1 cellular context compared by ENCODE assay signal in the genomic region with DNA sequence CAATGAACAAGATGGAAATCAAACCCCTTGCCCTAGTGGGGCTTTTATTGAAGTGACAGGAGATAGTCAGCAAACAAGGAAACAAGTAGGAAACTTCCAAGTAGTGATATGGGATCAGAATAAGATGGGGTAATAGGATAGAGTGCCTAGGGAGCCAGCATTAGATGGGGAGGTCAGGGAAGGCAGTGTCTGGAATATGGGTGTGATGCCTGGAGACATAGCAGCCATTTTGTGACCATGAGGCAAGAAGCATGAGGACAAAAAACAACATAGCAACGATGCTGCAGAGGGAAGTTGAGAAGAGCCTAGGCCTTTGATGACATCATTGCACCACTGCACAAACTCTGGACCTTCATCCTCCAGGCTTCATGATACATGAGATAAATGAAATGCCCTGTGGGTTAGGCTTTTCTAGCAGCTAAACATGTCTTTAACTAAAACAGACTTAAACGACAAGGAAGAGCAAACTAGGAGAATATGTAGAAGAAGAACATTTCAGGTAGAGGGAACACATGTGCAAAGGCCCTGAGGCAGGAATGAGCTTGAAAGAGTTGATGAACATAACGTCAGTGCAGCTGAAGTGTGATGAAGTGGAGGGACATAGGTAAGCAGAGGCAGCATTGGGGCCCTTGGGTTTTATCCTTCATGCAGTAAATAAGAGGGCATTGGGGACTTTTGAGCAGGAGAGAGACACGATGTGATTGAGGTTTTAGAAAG.
TF ChIP-seq lines count a peak whose summit lies in the region.

No MANE protein-coding gene starts in this region.

TF ChIP-seq in HEK293, 187 proteins besides CTCF, POLR2A, EP300 and RAD21 (continued from another document):
- TF ChIP-seq, protein P1, sequence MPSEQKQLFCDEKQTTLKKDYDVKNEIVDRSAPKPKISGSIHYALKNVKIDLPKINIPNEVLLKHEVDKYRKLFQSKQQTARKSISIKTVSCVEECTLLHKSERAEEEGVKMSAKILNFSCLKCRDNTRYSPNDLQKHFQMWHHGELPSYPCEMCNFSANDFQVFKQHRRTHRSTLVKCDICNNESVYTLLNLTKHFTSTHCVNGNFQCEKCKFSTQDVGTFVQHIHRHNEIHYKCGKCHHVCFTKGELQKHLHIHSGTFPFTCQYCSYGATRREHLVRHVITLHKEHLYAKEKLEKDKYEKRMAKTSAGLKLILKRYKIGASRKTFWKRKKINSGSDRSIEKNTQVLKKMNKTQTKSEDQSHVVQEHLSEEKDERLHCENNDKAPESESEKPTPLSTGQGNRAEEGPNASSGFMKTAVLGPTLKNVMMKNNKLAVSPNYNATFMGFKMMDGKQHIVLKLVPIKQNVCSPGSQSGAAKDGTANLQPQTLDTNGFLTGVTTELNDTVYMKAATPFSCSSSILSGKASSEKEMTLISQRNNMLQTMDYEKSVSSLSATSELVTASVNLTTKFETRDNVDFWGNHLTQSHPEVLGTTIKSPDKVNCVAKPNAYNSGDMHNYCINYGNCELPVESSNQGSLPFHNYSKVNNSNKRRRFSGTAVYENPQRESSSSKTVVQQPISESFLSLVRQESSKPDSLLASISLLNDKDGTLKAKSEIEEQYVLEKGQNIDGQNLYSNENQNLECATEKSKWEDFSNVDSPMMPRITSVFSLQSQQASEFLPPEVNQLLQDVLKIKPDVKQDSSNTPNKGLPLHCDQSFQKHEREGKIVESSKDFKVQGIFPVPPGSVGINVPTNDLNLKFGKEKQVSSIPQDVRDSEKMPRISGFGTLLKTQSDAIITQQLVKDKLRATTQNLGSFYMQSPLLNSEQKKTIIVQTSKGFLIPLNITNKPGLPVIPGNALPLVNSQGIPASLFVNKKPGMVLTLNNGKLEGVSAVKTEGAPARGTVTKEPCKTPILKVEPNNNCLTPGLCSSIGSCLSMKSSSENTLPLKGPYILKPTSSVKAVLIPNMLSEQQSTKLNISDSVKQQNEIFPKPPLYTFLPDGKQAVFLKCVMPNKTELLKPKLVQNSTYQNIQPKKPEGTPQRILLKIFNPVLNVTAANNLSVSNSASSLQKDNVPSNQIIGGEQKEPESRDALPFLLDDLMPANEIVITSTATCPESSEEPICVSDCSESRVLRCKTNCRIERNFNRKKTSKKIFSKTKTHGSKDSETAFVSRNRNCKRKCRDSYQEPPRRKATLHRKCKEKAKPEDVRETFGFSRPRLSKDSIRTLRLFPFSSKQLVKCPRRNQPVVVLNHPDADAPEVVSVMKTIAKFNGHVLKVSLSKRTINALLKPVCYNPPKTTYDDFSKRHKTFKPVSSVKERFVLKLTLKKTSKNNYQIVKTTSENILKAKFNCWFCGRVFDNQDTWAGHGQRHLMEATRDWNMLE (tag by site-specific recombination; conservative IDR thresholded peaks at IDR 0.05; ENCODE audit: low read depth), result no peak
- TF ChIP-seq, protein P2, sequence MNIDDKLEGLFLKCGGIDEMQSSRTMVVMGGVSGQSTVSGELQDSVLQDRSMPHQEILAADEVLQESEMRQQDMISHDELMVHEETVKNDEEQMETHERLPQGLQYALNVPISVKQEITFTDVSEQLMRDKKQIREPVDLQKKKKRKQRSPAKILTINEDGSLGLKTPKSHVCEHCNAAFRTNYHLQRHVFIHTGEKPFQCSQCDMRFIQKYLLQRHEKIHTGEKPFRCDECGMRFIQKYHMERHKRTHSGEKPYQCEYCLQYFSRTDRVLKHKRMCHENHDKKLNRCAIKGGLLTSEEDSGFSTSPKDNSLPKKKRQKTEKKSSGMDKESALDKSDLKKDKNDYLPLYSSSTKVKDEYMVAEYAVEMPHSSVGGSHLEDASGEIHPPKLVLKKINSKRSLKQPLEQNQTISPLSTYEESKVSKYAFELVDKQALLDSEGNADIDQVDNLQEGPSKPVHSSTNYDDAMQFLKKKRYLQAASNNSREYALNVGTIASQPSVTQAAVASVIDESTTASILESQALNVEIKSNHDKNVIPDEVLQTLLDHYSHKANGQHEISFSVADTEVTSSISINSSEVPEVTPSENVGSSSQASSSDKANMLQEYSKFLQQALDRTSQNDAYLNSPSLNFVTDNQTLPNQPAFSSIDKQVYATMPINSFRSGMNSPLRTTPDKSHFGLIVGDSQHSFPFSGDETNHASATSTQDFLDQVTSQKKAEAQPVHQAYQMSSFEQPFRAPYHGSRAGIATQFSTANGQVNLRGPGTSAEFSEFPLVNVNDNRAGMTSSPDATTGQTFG (tag by site-specific recombination; IDR thresholded peaks at IDR 0.05; ENCODE audit: borderline replicate concordance), result 0 out of 2 replicates have a peak, but pooled peaks have one; percentile 27
- no peak for TF ChIP-seq ZNF174 (tag by site-specific recombination; IDR thresholded peaks at IDR 0.05)
- no peak for TF ChIP-seq ZNF785 (tag by site-specific recombination; IDR thresholded peaks at IDR 0.05)
- TF ChIP-seq KLF10 (tag by site-specific recombination; IDR thresholded peaks at IDR 0.05), result no peak
